ENCODE assay signal across 8 cellular contexts in the genomic region with DNA sequence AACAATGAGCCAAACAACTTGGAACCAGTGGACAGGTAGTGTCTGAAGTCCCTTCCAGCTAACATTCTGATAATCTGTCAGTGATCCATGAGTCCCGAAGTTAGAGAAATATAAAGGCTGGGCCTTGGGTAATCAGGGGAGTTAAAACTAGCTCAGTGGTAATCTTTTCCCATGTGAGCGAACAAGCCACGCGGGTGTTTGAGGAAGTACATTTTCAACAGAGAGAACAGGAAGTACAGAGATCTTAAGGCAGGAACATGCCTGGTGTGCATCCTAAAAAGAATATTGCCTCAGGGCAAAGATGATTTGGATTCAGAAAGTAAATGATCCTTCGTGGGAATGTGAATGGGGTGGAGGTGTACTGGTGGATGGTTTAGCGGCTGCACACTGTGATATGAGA. TPM values are rescaled to one million over a fixed set of nuclear protein-coding genes. Genes with fewer than 3 reads are reported as not detected.
DNase-seq lines count a peak whose midpoint lies in the region; TF ChIP-seq lines count a peak whose summit lies in the region.

No MANE protein-coding gene starts in this region.

- peaks cover 0 to 71% (median 56%) of the 10 kb centered on the region in 4 donors for H3K4me1 ChIP-seq in sigmoid colon

- peaks cover 43% of the 10 kb centered on the region for H3K4me1 Mint-ChIP-seq in T-helper 2 cell treated with Interferon-gamma antibody and Interleukin-4, amounts not matched to agents 5 μg/mL and 100 μg/mL, for 36 hours (ENCODE audit: low read depth)

- H3K4me3 Mint-ChIP-seq in T-helper 2 cell treated with Interferon-gamma antibody and Interleukin-4, amounts not matched to agents 5 μg/mL and 100 μg/mL, for 36 hours, result peak overlapping the region; percentile 2

- no peak overlapping the region for H3K27ac Mint-ChIP-seq in T-helper 2 cell treated with Interferon-gamma antibody and Interleukin-4, amounts not matched to agents 5 μg/mL and 100 μg/mL, for 36 hours

- H3K9me3 ChIP-seq in sigmoid colon, result no peaks in the 10 kb centered on the region

- H3K27ac ChIP-seq in sigmoid colon, result peak overlapping the region; percentile 73 to 86 (median 83)

- H3K27me3 Mint-ChIP-seq in T-helper 2 cell treated with Interferon-gamma antibody and Interleukin-4, amounts not matched to agents 5 μg/mL and 100 μg/mL, for 36 hours (ENCODE audit: low read depth), result no peaks in the 10 kb centered on the region

- H3K36me3 ChIP-seq in sigmoid colon, result no peaks in the 10 kb centered on the region

- no peak overlapping the region for H3K4me3 ChIP-seq in fibroblast of pulmonary artery (replicated peaks; ENCODE audit: low read depth, low read length)
- no peak overlapping the region for H3K4me3 ChIP-seq in sigmoid colon

- no peak for DNase-seq in T-helper 2 cell treated with Interferon-gamma antibody and Interleukin-4, amounts not matched to agents 5 μg/mL and 100 μg/mL, for 36 hours (ENCODE audit: low spot score)
- DNase-seq in T-helper 2 cell (no peak), OCI-M1 (lab: John Stamatoyannopoulos, UW) (peak; percentile 86), fibroblast of pulmonary artery (ENCODE audit: low read depth) (peak; percentile 46), sigmoid colon (no peak), hepatic stellate cell (ENCODE audit: low spot score) (no peak), iPS-NIHi11 (ENCODE audit: low spot score) (no peak), NCI-H2029 treated with DMSO at 0.1 percent for 48 hours (lab: John Stamatoyannopoulos, UW) (no peak)

- TF ChIP-seq POLR2A in sigmoid colon (IDR thresholded peaks at IDR 0.05), result no peak

- no peaks in the 10 kb centered on the region for H3K9me3 Mint-ChIP-seq in T-helper 2 cell treated with Interferon-gamma antibody and Interleukin-4, amounts not matched to agents 5 μg/mL and 100 μg/mL, for 36 hours

- peak in 1 of 4 donors; percentile 17 for TF ChIP-seq EP300 in sigmoid colon (IDR thresholded peaks at IDR 0.05)

- no peaks in the 10 kb centered on the region for H3K27me3 ChIP-seq in sigmoid colon

- intact Hi-C loops in sigmoid colon (cut with DNase I), result loop anchor here (5.0 kb wide), 1 partner anchor 44 kb away; a partner anchor contains a TSS

- TF ChIP-seq CTCF in fibroblast of pulmonary artery (IDR thresholded peaks at IDR 0.05; ENCODE audit: low read length, missing control alignments) (no peak), sigmoid colon (IDR thresholded peaks at IDR 0.05) (no peak)

- H3K36me3 Mint-ChIP-seq in T-helper 2 cell treated with Interferon-gamma antibody and Interleukin-4, amounts not matched to agents 5 μg/mL and 100 μg/mL, for 36 hours (ENCODE audit: low read depth), result peaks cover 5% of the 10 kb centered on the region

- 10 to 28% methylated on average over 6 of the region's 6 CpGs for WGBS in sigmoid colon, 2 donors

RNA-seq across cellular contexts. Expression of a gene that starts 42.9 kb away (rescaled TPM):
- 10 to 100 TPM; 35.2 to 38.9 (median 36.5) TPM for total RNA-seq in sigmoid colon
- polyA plus RNA-seq in sigmoid colon, result 10 to 100 TPM; 14.4 to 22.7 (median 17.8) TPM

Comparison
In these comparisons a context has a peak if more than half of its experiments do, and no peak if none do; other contexts are left out.
1. DNase-seq: peak in OCI-M1 (single experiment) and fibroblast of pulmonary artery (single experiment); none in T-helper 2 cell treated with Interferon-gamma antibody and Interleukin-4, amounts not matched to agents 5 μg/mL and 100 μg/mL, for 36 hours (single experiment), T-helper 2 cell (0 of 5), sigmoid colon (single experiment), hepatic stellate cell (single experiment), iPS-NIHi11 (single experiment) and NCI-H2029 treated with DMSO at 0.1 percent for 48 hours (single experiment).